8 cellular contexts compared by ENCODE assay signal in the genomic region with DNA sequence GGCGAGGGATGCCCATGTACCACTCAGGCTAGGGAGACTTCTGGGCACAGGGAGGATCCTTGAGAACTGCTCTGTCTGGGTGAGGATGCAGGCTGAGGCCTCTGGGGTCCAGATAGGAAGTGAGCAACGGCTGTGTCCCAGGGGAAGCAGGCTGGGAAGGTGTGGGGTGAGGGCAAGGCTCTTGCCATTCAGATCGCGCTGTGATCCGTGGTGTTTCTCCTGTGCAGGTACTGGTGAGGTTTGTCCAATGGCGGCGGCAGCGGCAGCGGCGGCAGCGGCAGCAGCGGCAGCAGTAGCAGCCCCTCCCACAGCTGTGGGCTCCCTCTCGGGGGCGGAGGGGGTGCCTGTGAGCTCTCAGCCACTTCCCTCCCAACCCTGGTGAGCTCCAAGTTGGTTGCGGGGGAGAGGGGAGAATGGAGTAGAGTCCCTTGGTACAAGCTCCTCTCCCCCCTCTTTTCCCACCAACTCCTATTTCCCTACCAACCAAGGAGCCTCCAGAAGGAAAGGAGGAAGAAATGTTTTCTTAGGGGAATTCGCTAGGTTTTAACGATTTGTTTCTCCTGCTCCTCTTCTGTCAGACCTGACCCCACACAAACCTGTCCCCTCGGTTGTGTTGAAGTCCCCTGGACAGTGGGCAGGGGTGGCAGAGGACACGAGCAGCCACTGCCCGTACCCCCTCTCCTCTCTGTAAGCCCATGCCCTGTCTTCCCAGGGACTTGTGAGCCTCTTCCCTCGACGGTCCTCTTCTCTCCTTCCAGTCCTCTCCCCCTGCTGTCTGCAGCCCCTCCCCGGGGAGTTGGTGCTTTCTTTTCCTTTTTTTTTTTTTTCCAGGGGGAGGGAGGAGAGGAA. TPM values are rescaled to one million over a fixed set of nuclear protein-coding genes. Genes with fewer than 3 reads are reported as not detected.
DNase-seq lines count a peak whose midpoint lies in the region; ATAC-seq and TF ChIP-seq lines count a peak whose summit lies in the region.

No MANE protein-coding gene starts in this region.

- H3K4me1 Mint-ChIP-seq in activated CD4-positive, alpha-beta T cell treated with anti-CD3 and anti-CD28 coated beads, Interleukin-2, amount 10 ng/mL, durations not matched to agents 7 days and 5 days = peaks cover 67% of the 10 kb centered on the region

- H3K4me3 ChIP-seq in fibroblast of mammary gland (ENCODE audit: control insufficient read depth, low read depth, low read length) = peak overlapping the region; percentile 6

- H3K27ac Mint-ChIP-seq in activated CD4-positive, alpha-beta T cell treated with anti-CD3 and anti-CD28 coated beads, Interleukin-2, amount 10 ng/mL, durations not matched to agents 7 days and 5 days = peak overlapping the region; percentile 62

- POLR2A ChIA-PET in activated CD4-positive, alpha-beta T cell treated with anti-CD3 and anti-CD28 coated beads, Interleukin-2, amount 10 ng/mL, durations not matched to agents 7 days and 5 days (lab: Charles Lee) = interaction anchor here (0.6 to 0.9 kb wide), 2 partner anchors 12 to 20 kb away, joined by 3 to 4 read pairs; no protein-coding TSS in a partner anchor

- H3K4me3 Mint-ChIP-seq in activated CD4-positive, alpha-beta T cell treated with anti-CD3 and anti-CD28 coated beads, Interleukin-2, amount 10 ng/mL, durations not matched to agents 7 days and 5 days = peak overlapping the region; percentile 71

- H3K9me3 Mint-ChIP-seq in activated CD4-positive, alpha-beta T cell treated with anti-CD3 and anti-CD28 coated beads, Interleukin-2, amount 10 ng/mL, durations not matched to agents 7 days and 5 days = no peaks in the 10 kb centered on the region

- peaks cover 37% of the 10 kb centered on the region for H3K36me3 Mint-ChIP-seq in activated CD4-positive, alpha-beta T cell treated with anti-CD3 and anti-CD28 coated beads, Interleukin-2, amount 10 ng/mL, durations not matched to agents 7 days and 5 days (ENCODE audit: low read depth)

- no peak for TF ChIP-seq CTCF in fibroblast of mammary gland (conservative IDR thresholded peaks at IDR 0.05; ENCODE audit: control insufficient read depth, insufficient read depth, low read depth, low read length)

- no peak for ATAC-seq in HG03196 (IDR thresholded peaks at IDR 0.05; ENCODE audit: unreplicated experiment)

- peak; percentile 59 for DNase-seq in activated T-cell treated with anti-CD3 and anti-CD28 coated beads, Interleukin-2, amount 50 U/mL, for 1 hour
- DNase-seq in activated T-cell treated with anti-CD3 and anti-CD28 coated beads for 4 hours (no peak), fibroblast of mammary gland (ENCODE audit: low read depth) (peak; percentile 39), NCI-H1694 (lab: John Stamatoyannopoulos, UW) (no peak), UCSD-AML1 (lab: John Stamatoyannopoulos, UW; ENCODE audit: unreplicated experiment) (no peak)
- DNase-seq in activated CD4-positive, alpha-beta T cell treated with anti-CD3 and anti-CD28 coated beads, Interleukin-2, amount 10 ng/mL, durations not matched to agents 7 days and 5 days = peak; percentile 33
- DNase-seq in stimulated activated CD8-positive, alpha-beta memory T cell treated with anti-CD3 and anti-CD28 coated beads, Interleukin-4, amount 100 ng/mL, for 48 hours = peak; percentile 71

- CTCF ChIA-PET in activated CD4-positive, alpha-beta T cell treated with anti-CD3 and anti-CD28 coated beads, Interleukin-2, amount 10 ng/mL, durations not matched to agents 7 days and 5 days (lab: Charles Lee) = interaction anchor here (0.9 to 4.3 kb wide), 2 partner anchors 11 to 16 kb away, joined by 6 to 39 read pairs; a partner anchor contains a TSS

- H3K27me3 Mint-ChIP-seq in activated CD4-positive, alpha-beta T cell treated with anti-CD3 and anti-CD28 coated beads, Interleukin-2, amount 10 ng/mL, durations not matched to agents 7 days and 5 days = peaks cover 13% of the 10 kb centered on the region

RNA-seq across cellular contexts. Expression of a gene that starts 1.9 kb away (rescaled TPM):
- 1 to 10 TPM in 1 of 2 experiments, under 1 TPM in 1; 0.98 to 1.3 TPM for total RNA-seq in activated CD4-positive, alpha-beta T cell treated with anti-CD3 and anti-CD28 coated beads, Interleukin-2, amount 10 ng/mL, durations not matched to agents 7 days and 5 days

RNA-seq across cellular contexts. Expression of a gene that starts 3.7 kb away (rescaled TPM):
- total RNA-seq in activated CD4-positive, alpha-beta T cell treated with anti-CD3 and anti-CD28 coated beads, Interleukin-2, amount 10 ng/mL, durations not matched to agents 7 days and 5 days = 100 to 1,000 TPM; 528 to 590 TPM

RNA-seq across cellular contexts. Expression of a gene that starts 5.9 kb away (rescaled TPM):
- 10 to 100 TPM; 26.8 to 29.6 TPM for total RNA-seq in activated CD4-positive, alpha-beta T cell treated with anti-CD3 and anti-CD28 coated beads, Interleukin-2, amount 10 ng/mL, durations not matched to agents 7 days and 5 days

RNA-seq across cellular contexts. Expression of a gene that starts 10.2 kb away (rescaled TPM):
- 100 to 1,000 TPM; 177 to 187 TPM for total RNA-seq in activated CD4-positive, alpha-beta T cell treated with anti-CD3 and anti-CD28 coated beads, Interleukin-2, amount 10 ng/mL, durations not matched to agents 7 days and 5 days

RNA-seq across cellular contexts. Expression of a gene that starts 19.5 kb away (rescaled TPM):
- 100 to 1,000 TPM; 244 to 253 TPM for total RNA-seq in activated CD4-positive, alpha-beta T cell treated with anti-CD3 and anti-CD28 coated beads, Interleukin-2, amount 10 ng/mL, durations not matched to agents 7 days and 5 days

Comparison
In these comparisons a context has a peak if more than half of its experiments do, and no peak if none do; other contexts are left out.
1. DNase-seq: peak in activated T-cell treated with anti-CD3 and anti-CD28 coated beads, Interleukin-2, amount 50 U/mL, for 1 hour (single experiment), activated CD4-positive, alpha-beta T cell treated with anti-CD3 and anti-CD28 coated beads, Interleukin-2, amount 10 ng/mL, durations not matched to agents 7 days and 5 days (single experiment), fibroblast of mammary gland (single experiment) and stimulated activated CD8-positive, alpha-beta memory T cell treated with anti-CD3 and anti-CD28 coated beads, Interleukin-4, amount 100 ng/mL, for 48 hours (single experiment); none in activated T-cell treated with anti-CD3 and anti-CD28 coated beads for 4 hours (single experiment), NCI-H1694 (single experiment) and UCSD-AML1 (single experiment).